In the genomic region with DNA sequence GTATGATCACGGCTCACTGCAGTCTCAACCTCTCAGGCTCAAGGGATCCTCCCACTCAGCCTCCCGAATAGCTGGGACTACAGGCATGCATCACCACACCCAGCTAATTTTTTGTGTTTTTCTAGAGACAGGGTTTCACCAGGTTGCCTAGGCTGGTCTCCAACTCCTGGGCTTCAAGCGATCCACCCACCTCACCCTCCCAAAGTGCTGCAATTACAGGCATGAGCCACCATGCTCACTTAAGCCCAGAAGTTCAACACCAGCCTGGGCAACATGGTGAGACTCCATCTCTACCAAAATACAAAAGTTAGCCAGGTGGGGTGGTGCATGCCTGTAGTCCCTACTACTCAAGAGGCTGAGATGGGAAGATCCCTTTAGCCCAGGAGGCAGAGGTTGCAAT, we compare ENCODE assay signal across 2 cellular contexts.
TF ChIP-seq lines count a peak whose summit lies in the region.

No MANE protein-coding gene starts in this region.

TF ChIP-seq in K562, 482 proteins besides CTCF, POLR2A, EP300 and RAD21:
- TF ChIP-seq FOXM1 (IDR thresholded peaks at IDR 0.05; ENCODE audit: low read depth): no peak
- no peak for TF ChIP-seq FOXM1 (CRISPR knock-in tag; IDR thresholded peaks at IDR 0.05; ENCODE audit: low read depth)
- no peak for TF ChIP-seq KAT2B (IDR thresholded peaks at IDR 0.05; ENCODE audit: low read depth, low read length)
- no peak for TF ChIP-seq HDGF (IDR thresholded peaks at IDR 0.05)
- TF ChIP-seq MECOM (CRISPR knock-in tag; IDR thresholded peaks at IDR 0.05): no peak
- no peak for TF ChIP-seq NFXL1 (CRISPR knock-in tag; IDR thresholded peaks at IDR 0.05)
- no peak for TF ChIP-seq CTBP1 (IDR thresholded peaks at IDR 0.05; ENCODE audit: borderline replicate concordance)
- TF ChIP-seq ZNF644 (tag; IDR thresholded peaks at IDR 0.05; ENCODE audit: low read depth): no peak
- TF ChIP-seq, protein P1, sequence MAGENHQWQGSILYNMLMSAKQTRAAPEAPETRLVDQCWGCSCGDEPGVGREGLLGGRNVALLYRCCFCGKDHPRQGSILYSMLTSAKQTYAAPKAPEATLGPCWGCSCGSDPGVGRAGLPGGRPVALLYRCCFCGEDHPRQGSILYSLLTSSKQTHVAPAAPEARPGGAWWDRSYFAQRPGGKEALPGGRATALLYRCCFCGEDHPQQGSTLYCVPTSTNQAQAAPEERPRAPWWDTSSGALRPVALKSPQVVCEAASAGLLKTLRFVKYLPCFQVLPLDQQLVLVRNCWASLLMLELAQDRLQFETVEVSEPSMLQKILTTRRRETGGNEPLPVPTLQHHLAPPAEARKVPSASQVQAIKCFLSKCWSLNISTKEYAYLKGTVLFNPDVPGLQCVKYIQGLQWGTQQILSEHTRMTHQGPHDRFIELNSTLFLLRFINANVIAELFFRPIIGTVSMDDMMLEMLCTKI (IDR thresholded peaks at IDR 0.05; ENCODE audit: partially characterized antibody): no peak
- TF ChIP-seq ZNF398 (CRISPR knock-in tag; IDR thresholded peaks at IDR 0.05): no peak
- TF ChIP-seq PTTG1 (tag; IDR thresholded peaks at IDR 0.05; ENCODE audit: low read depth): no peak
- TF ChIP-seq SNRNP70 (optimal IDR thresholded peaks at IDR 0.05; ENCODE audit: low read depth, low read length): no peak
- TF ChIP-seq MBD1 (CRISPR knock-in tag; IDR thresholded peaks at IDR 0.05): no peak
- TF ChIP-seq SOX6 (IDR thresholded peaks at IDR 0.05): no peak
- no peak for TF ChIP-seq STAG1 (CRISPR knock-in tag; IDR thresholded peaks at IDR 0.05; ENCODE audit: borderline replicate concordance)
- TF ChIP-seq PHB (CRISPR knock-in tag; IDR thresholded peaks at IDR 0.05): no peak
- no peak for TF ChIP-seq ZNF253 (CRISPR knock-in tag; conservative IDR thresholded peaks at IDR 0.05)

TF ChIP-seq in HepG2, 621 proteins besides CTCF, POLR2A, EP300 and RAD21:
- no peak for TF ChIP-seq ZNF569 (CRISPR knock-in tag; IDR thresholded peaks at IDR 0.05; ENCODE audit: borderline replicate concordance)
- no peak for TF ChIP-seq RBM22 (optimal IDR thresholded peaks at IDR 0.05; ENCODE audit: low read length)
- TF ChIP-seq POLR2G (IDR thresholded peaks at IDR 0.05; ENCODE audit: low read depth, low read length): peak; percentile 23; the same call in 1 of the 2 replicates
- TF ChIP-seq ZNF296 (CRISPR knock-in tag; conservative IDR thresholded peaks at IDR 0.05): no peak
